ENCODE assay signal across 16 cellular contexts in the genomic region with DNA sequence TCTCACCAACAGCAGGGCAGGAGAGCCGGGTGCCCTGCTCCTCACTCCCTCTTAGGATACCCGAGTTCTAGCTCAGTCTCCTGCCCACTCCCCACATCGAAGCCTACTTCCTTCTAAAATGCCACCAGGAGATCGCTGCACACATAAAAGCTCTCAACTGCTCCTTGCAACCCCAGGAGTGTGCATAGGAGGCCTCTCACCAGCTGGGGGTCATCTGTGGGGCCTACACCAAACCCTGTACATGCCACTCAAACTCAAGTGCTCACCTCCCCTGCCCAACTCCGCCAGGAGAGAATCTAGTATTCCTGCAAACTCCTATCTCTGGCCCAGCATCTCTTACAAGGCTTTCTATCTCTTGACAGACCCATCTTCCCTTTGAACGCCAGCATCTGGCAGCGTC. TPM values are rescaled to one million over a fixed set of nuclear protein-coding genes. Genes with fewer than 3 reads are reported as not detected.
DNase-seq lines count a peak whose midpoint lies in the region; ATAC-seq, FAIRE-seq and TF ChIP-seq lines count a peak whose summit lies in the region.
"Had no signal": no experiment of that assay in that cellular context is flagged by ENCODE, and none has a peak within 500 bp of the region (broad histone marks: within the 10 kb centered on the region; RNA-seq: fewer than 3 reads in every experiment).

No MANE protein-coding gene starts in this region.

- POLR2A ChIA-PET in HepG2 (lab: Yijun Ruan, JAX), result no interaction called here

- H4K20me1 ChIP-seq in HepG2 (ENCODE audit: insufficient read depth, low read length), result peaks cover 9% of the 10 kb centered on the region; the same call in 1 of the 2 replicates

- peaks cover 20% of the 10 kb centered on the region for H3K36me3 Mint-ChIP-seq in activated naive CD8-positive, alpha-beta T cell treated with anti-CD3 and anti-CD28 coated beads for 36 hours
- peaks cover 15% of the 10 kb centered on the region for H3K36me3 Mint-ChIP-seq in mesothelial cell of epicardium

- no peaks in the 10 kb centered on the region for H3K27me3 Mint-ChIP-seq in activated naive CD8-positive, alpha-beta T cell treated with anti-CD3 and anti-CD28 coated beads for 36 hours
- H3K27me3 Mint-ChIP-seq in mesothelial cell of epicardium (ENCODE audit: low read depth), result no peaks in the 10 kb centered on the region
- H3K27me3 Mint-ChIP-seq: activated CD4-positive, alpha-beta T cell treated with anti-CD3 and anti-CD28 coated beads for 36 hours had no signal

- no TSS peak for BruUV-seq in HepG2 (replicated peaks; lab: Mats Ljungman, UMichigan)

- no peak overlapping the region for H3K4me3 Mint-ChIP-seq in activated naive CD8-positive, alpha-beta T cell treated with anti-CD3 and anti-CD28 coated beads for 36 hours
- H3K4me3 Mint-ChIP-seq in mesothelial cell of epicardium, result peak overlapping the region; percentile 5
- H3K4me3 Mint-ChIP-seq: activated CD4-positive, alpha-beta T cell treated with anti-CD3 and anti-CD28 coated beads for 36 hours had no signal

- WGBS in HepG2 (ENCODE audit: low lambda C conversion rate), result 98% methylated on average over 7 of the region's 7 CpGs
- WGBS in right lobe of liver (ENCODE audit: insufficient coverage, low coverage, low lambda C conversion rate, missing lambda C conversion rate), result 78% methylated on average over 7 of the region's 7 CpGs

- no peak overlapping the region for H2AFZ ChIP-seq in HepG2 (ENCODE audit: low read length)

- H3K36me3 ChIP-seq in HepG2 (replicated peaks in 1 of 2; ENCODE audit: control insufficient read depth in 1 of 2, insufficient read depth in 2 of 2, low read length in 2 of 2) (peaks cover 0 to 10% of the 10 kb centered on the region in 2 experiments; a peak in 1 of 5 replicates), right lobe of liver (no peaks in the 10 kb centered on the region), lower lobe of right lung (peaks cover 9% of the 10 kb centered on the region)
- H3K36me3 ChIP-seq: adrenal gland had no signal

- H3K4me2 ChIP-seq in HepG2 (ENCODE audit: low read depth, low read length), result peak overlapping the region; percentile 90; the same call in 1 of the 2 replicates

- ATAC-seq in HepG2, result no peak
- no peak for ATAC-seq in right lobe of liver
- no peak for ATAC-seq in lower lobe of right lung
- ATAC-seq in GM18502 (IDR thresholded peaks at IDR 0.05; ENCODE audit: poor library complexity, unreplicated experiment), result no peak
- ATAC-seq: activated CD4-positive, alpha-beta T cell treated with anti-CD3 and anti-CD28 coated beads for 36 hours had no signal

- H3K27ac ChIP-seq in HepG2 (ENCODE audit: extremely low read length, insufficient read depth, low read length) (no peak overlapping the region), right lobe of liver (no peak overlapping the region), lower lobe of right lung (no peak overlapping the region)
- H3K27ac ChIP-seq: SJSA1 had no signal

- in situ Hi-C loops in HepG2 (cut with HindIII; ENCODE audit: extremely low pct_ligation_motif_present, low pct_unique_long_range_greater_than_20kb), result no loop called here

- H3K9me3 ChIP-seq in HepG2 (ENCODE audit: low read length), result no peaks in the 10 kb centered on the region
- no peaks in the 10 kb centered on the region for H3K9me3 ChIP-seq in right lobe of liver
- H3K9me3 ChIP-seq in lower lobe of right lung, result no peaks in the 10 kb centered on the region
- H3K9me3 ChIP-seq: adrenal gland, SJSA1 had no signal

- TF ChIP-seq EP300 in HepG2 (IDR thresholded peaks at IDR 0.05; ENCODE audit: low read depth in 2 of 2, low read length in 2 of 2) (no peak), HepG2 (CRISPR knock-in tag; IDR thresholded peaks at IDR 0.05; ENCODE audit: borderline replicate concordance) (no peak)

- CTCF ChIA-PET in HepG2 (lab: Yijun Ruan, JAX; ENCODE audit: low intra/inter-chr PET ratio, low total read pairs), result no interaction called here

- no peaks in the 10 kb centered on the region; a peak in 1 of 5 replicates for H3K27me3 ChIP-seq in HepG2 (ENCODE audit: control insufficient read depth in 1 of 2, insufficient read depth in 2 of 2, low read length in 2 of 2)
- no peaks in the 10 kb centered on the region for H3K27me3 ChIP-seq in right lobe of liver
- no peaks in the 10 kb centered on the region for H3K27me3 ChIP-seq in lower lobe of right lung (ENCODE audit: low read depth)
- H3K27me3 ChIP-seq: adrenal gland, SJSA1 had no signal

- intact Hi-C loops in HepG2 (cut with micrococcal nuclease; ENCODE audit: unreplicated experiment), result no loop called here
- intact Hi-C loops in right lobe of liver (cut with DNase I), result no loop called here
- intact Hi-C loops in lower lobe of right lung (cut with DNase I), result no loop called here

- peaks cover 44% of the 10 kb centered on the region for H3K4me1 Mint-ChIP-seq in activated naive CD8-positive, alpha-beta T cell treated with anti-CD3 and anti-CD28 coated beads for 36 hours
- H3K4me1 Mint-ChIP-seq in mesothelial cell of epicardium, result peaks cover 29% of the 10 kb centered on the region

- H3K9me3 Mint-ChIP-seq in activated naive CD8-positive, alpha-beta T cell treated with anti-CD3 and anti-CD28 coated beads for 36 hours, result no peaks in the 10 kb centered on the region
- H3K9me3 Mint-ChIP-seq in mesothelial cell of epicardium, result no peaks in the 10 kb centered on the region

- H3K79me2 ChIP-seq in HepG2 (ENCODE audit: insufficient read depth, low read length), result peaks cover 75% of the 10 kb centered on the region

- TF ChIP-seq CTCF in HepG2 (CRISPR knock-in tag; IDR thresholded peaks at IDR 0.05) (no peak), right lobe of liver (IDR thresholded peaks at IDR 0.05) (no peak), mesothelial cell of epicardium (IDR thresholded peaks at IDR 0.05; ENCODE audit: unreplicated experiment) (no peak), lower lobe of right lung (IDR thresholded peaks at IDR 0.05) (no peak)

- DNase-seq in HepG2 (ENCODE audit: low spot score), result no peak
- DNase-seq in right lobe of liver, result no peak
- DNase-seq in activated naive CD8-positive, alpha-beta T cell treated with anti-CD3 and anti-CD28 coated beads for 36 hours, result no peak
- no peak for DNase-seq in mesothelial cell of epicardium (ENCODE audit: low spot score in 2 of 2, unreplicated experiment in 2 of 2)
- no peak for DNase-seq in DMS153 treated with DMSO at 0.1 percent for 48 hours (lab: John Stamatoyannopoulos, UW; ENCODE audit: unreplicated experiment)
- DNase-seq in lower lobe of right lung, result no peak
- DNase-seq in occipital lobe (lab: John Stamatoyannopoulos, UW), result no peak
- DNase-seq: activated CD4-positive, alpha-beta T cell treated with anti-CD3 and anti-CD28 coated beads for 36 hours; activated T-cell treated with anti-CD3 and anti-CD28 coated beads, Interleukin-2, amount 50 U/mL, for 1 hour; Kasumi-1; NCI-H146; T1000 had no signal

- H3K4me3 ChIP-seq in HepG2 (replicated peaks in 1 of 3; ENCODE audit: insufficient read depth in 1 of 3, low read depth in 2 of 3, low read length in 3 of 3), result no peak overlapping the region
- no peak overlapping the region for H3K4me3 ChIP-seq in right lobe of liver
- no peak overlapping the region for H3K4me3 ChIP-seq in lower lobe of right lung
- H3K4me3 ChIP-seq: adrenal gland, SJSA1 had no signal

- TF ChIP-seq POLR2A in HepG2 (IDR thresholded peaks at IDR 0.05; ENCODE audit: insufficient read depth in 1 of 2, low read depth in 2 of 2, low read length in 2 of 2) (no peak), right lobe of liver (IDR thresholded peaks at IDR 0.05) (no peak)

- H3K27ac Mint-ChIP-seq in activated naive CD8-positive, alpha-beta T cell treated with anti-CD3 and anti-CD28 coated beads for 36 hours, result peak overlapping the region; percentile 36
- peak overlapping the region; percentile 17 for H3K27ac Mint-ChIP-seq in mesothelial cell of epicardium
- H3K27ac Mint-ChIP-seq: activated CD4-positive, alpha-beta T cell treated with anti-CD3 and anti-CD28 coated beads for 36 hours had no signal

- no peak for TF ChIP-seq RAD21 in HepG2 (CRISPR knock-in tag; IDR thresholded peaks at IDR 0.05)

- H3K4me1 ChIP-seq in HepG2 (ENCODE audit: insufficient read depth, low read length) (peaks cover 70% of the 10 kb centered on the region), right lobe of liver (peaks cover 0 to 32% (median 7%) of the 10 kb centered on the region in 4 donors), lower lobe of right lung (peaks cover 48% of the 10 kb centered on the region)

- no peak for FAIRE-seq in HepG2 (lab: Jason Lieb, UNC)

- peak overlapping the region; percentile 98; the same call in 1 of the 2 replicates for H3K9ac ChIP-seq in HepG2 (ENCODE audit: insufficient read depth, low read depth, low read length)

RNA-seq across cellular contexts. Expression of a gene that starts 2.8 kb away (rescaled TPM):
- total RNA-seq in HepG2 (2016; rRNA removed; fragmentation: Illumina TruSeq; extraction: Trizol) (47.4 and 47.5 TPM in 2 replicates), right lobe of liver (10 to 100 TPM; 21.5 to 41.7 (median 23.7) TPM), mesothelial cell of epicardium (58.2 to 64.0 TPM (median 61.3 TPM) in 3 replicates), lower lobe of right lung (41.6 TPM), occipital lobe (24.2 TPM)
- total RNA-seq in HepG2 (2016; cell fraction: cytosol; rRNA removed; fragmentation: Illumina TruSeq; extraction: Trizol; ENCODE audit: low read depth), result 15.4 and 15.7 TPM in 2 replicates
- 38.4 and 51.3 TPM in 2 replicates for total RNA-seq in HepG2 (2016; cell fraction: insoluble cytoplasmic fraction; rRNA removed; fragmentation: Illumina TruSeq; extraction: Trizol)
- 36.5 and 39.1 TPM in 2 replicates for total RNA-seq in HepG2 (2016; cell fraction: membrane; rRNA removed; fragmentation: Illumina TruSeq; extraction: Trizol)
- total RNA-seq in HepG2 (2016; cell fraction: nucleus; rRNA removed; fragmentation: Illumina TruSeq; extraction: Trizol), result 22.7 and 29.7 TPM in 2 replicates
- polyA plus RNA-seq in HepG2 (2011; rRNA removed), result 43.0 and 43.9 TPM in 2 replicates
- 36.5 and 53.7 TPM in 2 replicates for polyA plus RNA-seq in HepG2 (2011; cell fraction: cytosol; rRNA removed)
- 91.7 and 100.0 TPM in 2 replicates for polyA plus RNA-seq in HepG2 (2011; cell fraction: nucleus; rRNA removed)
- polyA plus RNA-seq in HepG2 (2012), result 31.5 and 46.4 TPM in 2 replicates
- 19.4 and 21.9 TPM in 2 replicates for polyA plus RNA-seq in HepG2 (2016; cell fraction: cytosol; fragmentation: Illumina TruSeq; extraction: Trizol; ENCODE audit: low read depth)
- 59.1 and 69.1 TPM in 2 replicates for polyA plus RNA-seq in HepG2 (2016; cell fraction: insoluble cytoplasmic fraction; fragmentation: Illumina TruSeq; extraction: Trizol; ENCODE audit: low read depth)
- 43.4 and 44.2 TPM in 2 replicates for polyA plus RNA-seq in HepG2 (2016; cell fraction: membrane; fragmentation: Illumina TruSeq; extraction: Trizol; ENCODE audit: low read depth)
- polyA plus RNA-seq in HepG2 (2016; cell fraction: nucleus; fragmentation: Illumina TruSeq; extraction: Trizol; ENCODE audit: insufficient read depth, low read depth), result 75.8 and 78.8 TPM in 2 replicates
- polyA minus RNA-seq in HepG2 (2011; rRNA and poly(A)+ RNA removed; ENCODE audit: low replicate concordance), result 33.4 and 37.8 TPM in 2 replicates
- 21.6 and 25.4 TPM in 2 replicates for polyA minus RNA-seq in HepG2 (2011; cell fraction: cytosol; rRNA and poly(A)+ RNA removed)
- 12.1 and 13.1 TPM in 2 replicates for polyA minus RNA-seq in HepG2 (2011; cell fraction: nucleus; rRNA and poly(A)+ RNA removed)
- 10 to 100 TPM; 84.8 to 87.4 TPM for total RNA-seq in activated naive CD8-positive, alpha-beta T cell treated with anti-CD3 and anti-CD28 coated beads for 36 hours

RNA-seq across cellular contexts. Expression of a gene that starts 5.0 kb away (rescaled TPM):
- total RNA-seq in HepG2 (2016; rRNA removed; fragmentation: Illumina TruSeq; extraction: Trizol) (98.1 and 116 TPM in 2 replicates), right lobe of liver (10 to 100 TPM; 25.5 to 61.8 (median 33.0) TPM), mesothelial cell of epicardium (74.1 to 80.8 TPM (median 79.5 TPM) in 3 replicates), lower lobe of right lung (34.9 TPM), occipital lobe (40.4 TPM)
- total RNA-seq in HepG2 (2016; cell fraction: cytosol; rRNA removed; fragmentation: Illumina TruSeq; extraction: Trizol; ENCODE audit: low read depth), result 12.3 and 13.1 TPM in 2 replicates
- total RNA-seq in HepG2 (2016; cell fraction: insoluble cytoplasmic fraction; rRNA removed; fragmentation: Illumina TruSeq; extraction: Trizol), result 83.9 and 120 TPM in 2 replicates
- total RNA-seq in HepG2 (2016; cell fraction: membrane; rRNA removed; fragmentation: Illumina TruSeq; extraction: Trizol), result 35.7 and 37.5 TPM in 2 replicates
- 71.2 and 83.7 TPM in 2 replicates for total RNA-seq in HepG2 (2016; cell fraction: nucleus; rRNA removed; fragmentation: Illumina TruSeq; extraction: Trizol)
- polyA plus RNA-seq in HepG2 (2011; rRNA removed), result 74.4 and 81.4 TPM in 2 replicates
- 50.2 and 88.6 TPM in 2 replicates for polyA plus RNA-seq in HepG2 (2011; cell fraction: cytosol; rRNA removed)
- 183 and 242 TPM in 2 replicates for polyA plus RNA-seq in HepG2 (2011; cell fraction: nucleus; rRNA removed)
- 41.9 and 45.1 TPM in 2 replicates for polyA plus RNA-seq in HepG2 (2012)
- 9.6 TPM in 2 replicates for polyA plus RNA-seq in HepG2 (2016; cell fraction: cytosol; fragmentation: Illumina TruSeq; extraction: Trizol; ENCODE audit: low read depth)
- 69.9 and 92.7 TPM in 2 replicates for polyA plus RNA-seq in HepG2 (2016; cell fraction: insoluble cytoplasmic fraction; fragmentation: Illumina TruSeq; extraction: Trizol; ENCODE audit: low read depth)
- 20.1 and 20.4 TPM in 2 replicates for polyA plus RNA-seq in HepG2 (2016; cell fraction: membrane; fragmentation: Illumina TruSeq; extraction: Trizol; ENCODE audit: low read depth)
- 159 and 175 TPM in 2 replicates for polyA plus RNA-seq in HepG2 (2016; cell fraction: nucleus; fragmentation: Illumina TruSeq; extraction: Trizol; ENCODE audit: insufficient read depth, low read depth)
- 118 and 211 TPM in 2 replicates for polyA minus RNA-seq in HepG2 (2011; rRNA and poly(A)+ RNA removed; ENCODE audit: low replicate concordance)
- 39.9 and 51.4 TPM in 2 replicates for polyA minus RNA-seq in HepG2 (2011; cell fraction: cytosol; rRNA and poly(A)+ RNA removed)
- polyA minus RNA-seq in HepG2 (2011; cell fraction: nucleus; rRNA and poly(A)+ RNA removed), result 26.3 and 32.6 TPM in 2 replicates
- 100 to 1,000 TPM; 164 to 170 TPM for total RNA-seq in activated naive CD8-positive, alpha-beta T cell treated with anti-CD3 and anti-CD28 coated beads for 36 hours

RNA-seq across cellular contexts. Expression of a gene that starts 39.4 kb away (rescaled TPM):
- total RNA-seq in HepG2 (2016; rRNA removed; fragmentation: Illumina TruSeq; extraction: Trizol), result 2.7 and 3.0 TPM in 2 replicates
- total RNA-seq in HepG2 (2016; cell fraction: cytosol; rRNA removed; fragmentation: Illumina TruSeq; extraction: Trizol; ENCODE audit: low read depth), result 0.88 and 1.3 TPM in 2 replicates
- total RNA-seq in HepG2 (2016; cell fraction: insoluble cytoplasmic fraction; rRNA removed; fragmentation: Illumina TruSeq; extraction: Trizol), result 2.8 and 2.9 TPM in 2 replicates
- total RNA-seq in HepG2 (2016; cell fraction: membrane; rRNA removed; fragmentation: Illumina TruSeq; extraction: Trizol), result 2.2 and 2.7 TPM in 2 replicates
- 2.4 and 2.6 TPM in 2 replicates for total RNA-seq in HepG2 (2016; cell fraction: nucleus; rRNA removed; fragmentation: Illumina TruSeq; extraction: Trizol)
- 2.2 and 2.4 TPM in 2 replicates for polyA plus RNA-seq in HepG2 (2011; rRNA removed)
- 1.0 and 1.8 TPM in 2 replicates for polyA plus RNA-seq in HepG2 (2011; cell fraction: cytosol; rRNA removed)
- polyA plus RNA-seq in HepG2 (2011; cell fraction: nucleus; rRNA removed), result 2.7 and 4.3 TPM in 2 replicates
- polyA plus RNA-seq in HepG2 (2012), result 2.4 and 2.5 TPM in 2 replicates
- 0.44 and 0.53 TPM in 2 replicates for polyA plus RNA-seq in HepG2 (2016; cell fraction: cytosol; fragmentation: Illumina TruSeq; extraction: Trizol; ENCODE audit: low read depth)
- polyA plus RNA-seq in HepG2 (2016; cell fraction: insoluble cytoplasmic fraction; fragmentation: Illumina TruSeq; extraction: Trizol; ENCODE audit: low read depth), result 1.6 and 1.8 TPM in 2 replicates
- polyA plus RNA-seq in HepG2 (2016; cell fraction: membrane; fragmentation: Illumina TruSeq; extraction: Trizol; ENCODE audit: low read depth), result 1.1 and 1.3 TPM in 2 replicates
- 4.4 and 5.6 TPM in 2 replicates for polyA plus RNA-seq in HepG2 (2016; cell fraction: nucleus; fragmentation: Illumina TruSeq; extraction: Trizol; ENCODE audit: insufficient read depth, low read depth)
- 1.1 and 2.6 TPM in 2 replicates for polyA minus RNA-seq in HepG2 (2011; rRNA and poly(A)+ RNA removed; ENCODE audit: low replicate concordance)
- 1.5 and 1.6 TPM in 2 replicates for polyA minus RNA-seq in HepG2 (2011; cell fraction: cytosol; rRNA and poly(A)+ RNA removed)
- 1.8 and 2.6 TPM in 2 replicates for polyA minus RNA-seq in HepG2 (2011; cell fraction: nucleus; rRNA and poly(A)+ RNA removed)
- total RNA-seq in right lobe of liver, result 1 to 10 TPM; 1.4 to 2.5 (median 1.9) TPM
- 1 to 10 TPM; 1.2 to 1.3 TPM for total RNA-seq in activated naive CD8-positive, alpha-beta T cell treated with anti-CD3 and anti-CD28 coated beads for 36 hours
- total RNA-seq in mesothelial cell of epicardium, result 12.6 to 13.3 TPM (median 13.2 TPM) in 3 replicates
- total RNA-seq in lower lobe of right lung, result 4.2 TPM
- total RNA-seq in occipital lobe, result 17.5 TPM

RNA-seq across cellular contexts. Expression of a gene that starts 40.5 kb away (rescaled TPM):
- total RNA-seq in HepG2 (2016; rRNA removed; fragmentation: Illumina TruSeq; extraction: Trizol), result 25.0 and 41.6 TPM in 2 replicates
- total RNA-seq in HepG2 (2016; cell fraction: cytosol; rRNA removed; fragmentation: Illumina TruSeq; extraction: Trizol; ENCODE audit: low read depth), result 28.6 and 43.2 TPM in 2 replicates
- total RNA-seq in HepG2 (2016; cell fraction: insoluble cytoplasmic fraction; rRNA removed; fragmentation: Illumina TruSeq; extraction: Trizol), result 19.6 and 44.5 TPM in 2 replicates
- total RNA-seq in HepG2 (2016; cell fraction: membrane; rRNA removed; fragmentation: Illumina TruSeq; extraction: Trizol), result 45.1 and 60.0 TPM in 2 replicates
- total RNA-seq in HepG2 (2016; cell fraction: nucleus; rRNA removed; fragmentation: Illumina TruSeq; extraction: Trizol), result 30.3 and 32.7 TPM in 2 replicates
- polyA plus RNA-seq in HepG2 (2011; rRNA removed), result 33.6 and 34.2 TPM in 2 replicates
- 39.9 and 48.2 TPM in 2 replicates for polyA plus RNA-seq in HepG2 (2011; cell fraction: cytosol; rRNA removed)
- 22.1 and 24.0 TPM in 2 replicates for polyA plus RNA-seq in HepG2 (2011; cell fraction: nucleus; rRNA removed)
- 18.4 and 30.9 TPM in 2 replicates for polyA plus RNA-seq in HepG2 (2012)
- polyA plus RNA-seq in HepG2 (2016; cell fraction: cytosol; fragmentation: Illumina TruSeq; extraction: Trizol; ENCODE audit: low read depth), result 41.4 and 52.9 TPM in 2 replicates
- 27.9 and 37.1 TPM in 2 replicates for polyA plus RNA-seq in HepG2 (2016; cell fraction: insoluble cytoplasmic fraction; fragmentation: Illumina TruSeq; extraction: Trizol; ENCODE audit: low read depth)
- polyA plus RNA-seq in HepG2 (2016; cell fraction: membrane; fragmentation: Illumina TruSeq; extraction: Trizol; ENCODE audit: low read depth), result 50.5 and 57.8 TPM in 2 replicates
- 65.1 and 70.7 TPM in 2 replicates for polyA plus RNA-seq in HepG2 (2016; cell fraction: nucleus; fragmentation: Illumina TruSeq; extraction: Trizol; ENCODE audit: insufficient read depth, low read depth)
- polyA minus RNA-seq in HepG2 (2011; rRNA and poly(A)+ RNA removed; ENCODE audit: low replicate concordance), result 38.4 and 71.1 TPM in 2 replicates
- 13.8 and 15.1 TPM in 2 replicates for polyA minus RNA-seq in HepG2 (2011; cell fraction: cytosol; rRNA and poly(A)+ RNA removed)
- 8.5 and 9.3 TPM in 2 replicates for polyA minus RNA-seq in HepG2 (2011; cell fraction: nucleus; rRNA and poly(A)+ RNA removed)
- total RNA-seq in right lobe of liver, result 10 to 100 TPM; 13.5 to 29.5 (median 19.6) TPM
- 10 to 100 TPM; 50.5 to 52.1 TPM for total RNA-seq in activated naive CD8-positive, alpha-beta T cell treated with anti-CD3 and anti-CD28 coated beads for 36 hours
- total RNA-seq in mesothelial cell of epicardium, result 27.5 to 29.7 TPM (median 28.8 TPM) in 3 replicates
- 24.4 TPM for total RNA-seq in lower lobe of right lung
- 20.4 TPM for total RNA-seq in occipital lobe

RNA-seq across cellular contexts. Expression of a gene that starts 59.1 kb away (rescaled TPM):
- 0.97 and 1.2 TPM in 2 replicates for total RNA-seq in HepG2 (2016; rRNA removed; fragmentation: Illumina TruSeq; extraction: Trizol)
- 0.61 and 0.62 TPM in 2 replicates for total RNA-seq in HepG2 (2016; cell fraction: cytosol; rRNA removed; fragmentation: Illumina TruSeq; extraction: Trizol; ENCODE audit: low read depth)
- 1.0 and 1.1 TPM in 2 replicates for total RNA-seq in HepG2 (2016; cell fraction: insoluble cytoplasmic fraction; rRNA removed; fragmentation: Illumina TruSeq; extraction: Trizol)
- 1.3 and 1.6 TPM in 2 replicates for total RNA-seq in HepG2 (2016; cell fraction: membrane; rRNA removed; fragmentation: Illumina TruSeq; extraction: Trizol)
- total RNA-seq in HepG2 (2016; cell fraction: nucleus; rRNA removed; fragmentation: Illumina TruSeq; extraction: Trizol), result 0.56 and 0.94 TPM in 2 replicates
- polyA plus RNA-seq in HepG2 (2011; rRNA removed), result 1.8 and 2.9 TPM in 2 replicates
- 1.7 and 2.2 TPM in 2 replicates for polyA plus RNA-seq in HepG2 (2011; cell fraction: cytosol; rRNA removed)
- polyA plus RNA-seq in HepG2 (2011; cell fraction: nucleus; rRNA removed), result 2.6 and 3.2 TPM in 2 replicates
- 1.3 and 1.7 TPM in 2 replicates for polyA plus RNA-seq in HepG2 (2012)
- 0.97 and 1.5 TPM in 2 replicates for polyA plus RNA-seq in HepG2 (2016; cell fraction: cytosol; fragmentation: Illumina TruSeq; extraction: Trizol; ENCODE audit: low read depth)
- 1.7 and 2.5 TPM in 2 replicates for polyA plus RNA-seq in HepG2 (2016; cell fraction: insoluble cytoplasmic fraction; fragmentation: Illumina TruSeq; extraction: Trizol; ENCODE audit: low read depth)
- polyA plus RNA-seq in HepG2 (2016; cell fraction: membrane; fragmentation: Illumina TruSeq; extraction: Trizol; ENCODE audit: low read depth), result 1.8 and 1.9 TPM in 2 replicates
- polyA plus RNA-seq in HepG2 (2016; cell fraction: nucleus; fragmentation: Illumina TruSeq; extraction: Trizol; ENCODE audit: insufficient read depth, low read depth), result 1.9 and 2.0 TPM in 2 replicates
- polyA minus RNA-seq in HepG2 (2011; rRNA and poly(A)+ RNA removed; ENCODE audit: low replicate concordance), result 0.35 and 2.3 TPM in 2 replicates
- 1.7 and 1.8 TPM in 2 replicates for polyA minus RNA-seq in HepG2 (2011; cell fraction: cytosol; rRNA and poly(A)+ RNA removed)
- 0.64 and 0.75 TPM in 2 replicates for polyA minus RNA-seq in HepG2 (2011; cell fraction: nucleus; rRNA and poly(A)+ RNA removed)
- total RNA-seq in right lobe of liver, result 1 to 10 TPM in 1 of 6 experiments, under 1 TPM in 1, not detected in 4; 0.19 to 1.6 TPM
- total RNA-seq in activated naive CD8-positive, alpha-beta T cell treated with anti-CD3 and anti-CD28 coated beads for 36 hours, result under 1 TPM in 1 of 2 experiments, not detected in 1; 0.16 TPM
- total RNA-seq in mesothelial cell of epicardium, result 3.0 to 3.5 TPM (median 3.2 TPM) in 3 replicates
- total RNA-seq in lower lobe of right lung, result 0.71 TPM
- total RNA-seq in occipital lobe, result 23.1 TPM
- total RNA-seq: epithelial cell of proximal tubule, SJSA1 had no signal
